ENCODE assay signal across 1 cellular context in genomic region chr4:56978750-56979303, GRCh38.
TF ChIP-seq lines count a peak whose summit lies in the region.

Gene POLR2B, plus strand, starts transcription at chr4:56978896. Its CDS starts 90 bp downstream, at chr4:56978986.

TF ChIP-seq in HepG2, 621 proteins besides CTCF, POLR2A, EP300 and RAD21 (continued from another document and continues in another):
- TF ChIP-seq PLRG1 (conservative IDR thresholded peaks at IDR 0.05) (no peak), ZNF883 (CRISPR knock-in tag; IDR thresholded peaks at IDR 0.05; ENCODE audit: not compliant biosample characterization) (peak; percentile 13), NFYB (CRISPR knock-in tag; IDR thresholded peaks at IDR 0.05) (no peak), DPF2 (CRISPR knock-in tag; IDR thresholded peaks at IDR 0.05; ENCODE audit: borderline replicate concordance, low read depth) (no peak), ZNF615 (CRISPR knock-in tag; IDR thresholded peaks at IDR 0.05; ENCODE audit: borderline replicate concordance) (no peak), RBFOX2 (IDR thresholded peaks at IDR 0.05; ENCODE audit: low read depth, low read length) (peak; percentile 72), TRIM22 (IDR thresholded peaks at IDR 0.05) (no peak), ZNF547 (CRISPR knock-in tag; IDR thresholded peaks at IDR 0.05) (no peak), ATAD3A (CRISPR knock-in tag; IDR thresholded peaks at IDR 0.05) (no peak), PATZ1 (CRISPR knock-in tag; IDR thresholded peaks at IDR 0.05) (no peak; the same call in 1 of the 2 replicates), AHR (CRISPR knock-in tag; IDR thresholded peaks at IDR 0.05) (no peak), SMAD3 (CRISPR knock-in tag; IDR thresholded peaks at IDR 0.05) (no peak), ZNF549 (CRISPR knock-in tag; IDR thresholded peaks at IDR 0.05) (no peak), EZH2 (conservative IDR thresholded peaks at IDR 0.05; ENCODE audit: low read depth, low read length) (no peak), ZFP91 (CRISPR knock-in tag; IDR thresholded peaks at IDR 0.05; ENCODE audit: borderline replicate concordance) (peak; percentile 57), NONO (IDR thresholded peaks at IDR 0.05) (no peak), NONO (CRISPR knock-in tag; conservative IDR thresholded peaks at IDR 0.05) (0 out of 2 replicates have a peak, but pooled peaks have one; percentile 21), KLF12 (CRISPR knock-in tag; IDR thresholded peaks at IDR 0.05; ENCODE audit: borderline replicate concordance) (no peak; the same call in 1 of the 2 replicates), XBP1 (CRISPR knock-in tag; IDR thresholded peaks at IDR 0.05) (no peak), MAFK (conservative IDR thresholded peaks at IDR 0.05 in 1 of 2, IDR thresholded peaks at IDR 0.05 in 1 of 2; ENCODE audit: low read length in 2 of 2) (no peak; a peak in 1 of 4 replicates), ZNF281 (CRISPR knock-in tag; IDR thresholded peaks at IDR 0.05; ENCODE audit: borderline replicate concordance) (no peak), ZNF543 (CRISPR knock-in tag; IDR thresholded peaks at IDR 0.05) (no peak; the same call in 1 of the 2 replicates), ZSCAN22 (CRISPR knock-in tag; IDR thresholded peaks at IDR 0.05) (no peak), EEA1 (CRISPR knock-in tag; IDR thresholded peaks at IDR 0.05; ENCODE audit: borderline replicate concordance) (no peak), ZSCAN9 (CRISPR knock-in tag; IDR thresholded peaks at IDR 0.05; ENCODE audit: borderline replicate concordance) (no peak), ZBTB40 (IDR thresholded peaks at IDR 0.05) (no peak), ZBTB40 (CRISPR knock-in tag; IDR thresholded peaks at IDR 0.05) (no peak; the same call in 1 of the 2 replicates), ZBTB4 (CRISPR knock-in tag; IDR thresholded peaks at IDR 0.05; ENCODE audit: borderline replicate concordance) (no peak), ZNF598 (CRISPR knock-in tag; IDR thresholded peaks at IDR 0.05; ENCODE audit: borderline replicate concordance) (peak; percentile 75; the same call in 1 of the 2 replicates), HOXD1 (CRISPR knock-in tag; IDR thresholded peaks at IDR 0.05) (no peak), DMTF1 (CRISPR knock-in tag; IDR thresholded peaks at IDR 0.05) (no peak), TAF1 (CRISPR knock-in tag; IDR thresholded peaks at IDR 0.05) (peak; percentile 72)
